In genomic region chr20:62890444-62890843, GRCh38 we compare ENCODE assay signal across 12 cellular contexts.
"Had no signal": no experiment of that assay in that cellular context is flagged by ENCODE, and none has a peak within 500 bp of the region (broad histone marks: within the 10 kb centered on the region; RNA-seq: fewer than 3 reads in every experiment).

No MANE protein-coding gene starts in this region.

- H3K9me3 Mint-ChIP-seq: activated naive CD4-positive, alpha-beta T cell treated with anti-CD3 and anti-CD28 coated beads, Interleukin-2, amount 50 U/mL, for 72 hours; effector memory CD8-positive, alpha-beta T cell; natural killer cell treated with Interleukin-12 subunit alpha and Interleukin-12 subunit beta and Interleukin-15 and Interleukin-18, amount 100 ng/mL, for 72 hours; stimulated activated naive B cell treated with anti-CD40 and anti-IgM and Interleukin-4, amounts not matched to agents 10 μg/mL and 1 μg/mL and 100 μg/mL, for 72 hours; WTC11 had no signal

- H3K4me1 ChIP-seq: upper lobe of right lung had no signal

- H3K27me3 ChIP-seq: hepatocyte, upper lobe of right lung had no signal

- DNase-seq: activated CD8-positive, alpha-beta memory T cell treated with anti-CD3 and anti-CD28 coated beads, Interleukin-2, amount 10 ng/mL, durations not matched to agents 7 days and 5 days; amniotic stem cell; effector memory CD8-positive, alpha-beta T cell; stimulated activated naive B cell treated with anti-CD40 and anti-IgM and Interleukin-4, amounts not matched to agents 10 μg/mL and 1 μg/mL and 100 μg/mL, for 72 hours; upper lobe of right lung had no signal

- H3K27me3 Mint-ChIP-seq: activated CD8-positive, alpha-beta memory T cell treated with anti-CD3 and anti-CD28 coated beads, Interleukin-2, amount 10 ng/mL, durations not matched to agents 7 days and 5 days; effector memory CD8-positive, alpha-beta T cell; natural killer cell treated with Interleukin-12 subunit alpha and Interleukin-12 subunit beta and Interleukin-15 and Interleukin-18, amount 100 ng/mL, for 72 hours; stimulated activated naive B cell treated with anti-CD40 and anti-IgM and Interleukin-4, amounts not matched to agents 10 μg/mL and 1 μg/mL and 100 μg/mL, for 72 hours had no signal

- H3K4me3 Mint-ChIP-seq: activated CD8-positive, alpha-beta memory T cell treated with anti-CD3 and anti-CD28 coated beads, Interleukin-2, amount 10 ng/mL, durations not matched to agents 7 days and 5 days; effector memory CD8-positive, alpha-beta T cell; natural killer cell treated with Interleukin-12 subunit alpha and Interleukin-12 subunit beta and Interleukin-15 and Interleukin-18, amount 100 ng/mL, for 72 hours; stimulated activated naive B cell treated with anti-CD40 and anti-IgM and Interleukin-4, amounts not matched to agents 10 μg/mL and 1 μg/mL and 100 μg/mL, for 72 hours; WTC11 had no signal

- H3K27ac ChIP-seq: epithelial cell of prostate, hepatocyte, upper lobe of right lung had no signal

- ATAC-seq: activated CD8-positive, alpha-beta memory T cell treated with anti-CD3 and anti-CD28 coated beads, Interleukin-2, amount 10 ng/mL, durations not matched to agents 7 days and 5 days; natural killer cell treated with Interleukin-12 subunit alpha and Interleukin-12 subunit beta and Interleukin-15 and Interleukin-18, amount 100 ng/mL, for 72 hours; sciatic nerve; stimulated activated naive B cell treated with anti-CD40 and anti-IgM and Interleukin-4, amounts not matched to agents 10 μg/mL and 1 μg/mL and 100 μg/mL, for 72 hours; upper lobe of right lung; WTC11 had no signal

- H3K27ac Mint-ChIP-seq: stimulated activated naive B cell treated with anti-CD40 and anti-IgM and Interleukin-4, amounts not matched to agents 10 μg/mL and 1 μg/mL and 100 μg/mL, for 72 hours; WTC11 had no signal

- H3K4me3 ChIP-seq: hepatocyte, smooth muscle cell, upper lobe of right lung had no signal

- H3K9me3 ChIP-seq: upper lobe of right lung had no signal
